Comparison of ENCODE assay signal across 26 cellular contexts in the genomic region with DNA sequence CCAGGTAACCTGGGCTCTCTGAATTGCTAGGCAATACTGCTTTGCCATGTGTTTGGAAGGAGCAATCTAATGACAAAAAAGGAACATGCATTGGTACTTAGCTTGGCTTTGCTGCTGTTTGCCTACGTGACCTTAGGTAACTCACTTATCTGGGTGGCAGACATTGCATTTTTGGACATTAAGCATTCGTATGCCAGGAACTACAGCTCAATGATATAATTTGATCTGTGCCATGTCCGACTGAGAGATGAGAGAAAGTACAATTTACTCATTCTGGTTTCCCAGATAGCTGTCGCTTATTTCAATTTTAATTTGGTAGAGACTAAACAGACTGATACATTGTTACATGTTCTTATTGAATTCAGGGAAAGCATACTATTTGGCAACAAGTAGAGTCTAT.
DNase-seq lines count a peak whose midpoint lies in the region; ATAC-seq, FAIRE-seq and TF ChIP-seq lines count a peak whose summit lies in the region.
"Had no signal": no experiment of that assay in that cellular context is flagged by ENCODE, and none has a peak within 500 bp of the region (broad histone marks: within the 10 kb centered on the region; RNA-seq: fewer than 3 reads in every experiment).

No MANE protein-coding gene starts in this region.

- H3K27me3 Mint-ChIP-seq in stimulated activated naive B cell treated with anti-CD40 and anti-IgM and Interleukin-4, amounts not matched to agents 10 μg/mL and 1 μg/mL and 100 μg/mL, for 72 hours, result peaks cover 10 to 15% of the 10 kb centered on the region in 2 donors

- H3K27me3 ChIP-seq in thyroid gland, result no peaks in the 10 kb centered on the region
- H3K27me3 ChIP-seq: BLaER1 had no signal

- no peak for TF ChIP-seq CTCF in thyroid gland (IDR thresholded peaks at IDR 0.05)

- TF ChIP-seq POLR2A in H54 (IDR thresholded peaks at IDR 0.05; ENCODE audit: low read depth, low read length), result no peak
- no peak for TF ChIP-seq POLR2A in thyroid gland (IDR thresholded peaks at IDR 0.05)

- H3K4me1 ChIP-seq in thyroid gland, result peaks cover 16 to 39% of the 10 kb centered on the region in 2 donors
- H3K4me1 ChIP-seq: BE2C had no signal

- ATAC-seq in SK-N-SH treated with all-trans-retinoic acid at 6 μM for 48 hours, result no peak; the same call in 2 of the 3 replicates
- no peak for ATAC-seq in stimulated activated naive B cell treated with anti-CD40 and anti-IgM and Interleukin-4, amounts not matched to agents 10 μg/mL and 1 μg/mL and 100 μg/mL, for 72 hours (replicated peaks)
- ATAC-seq: GM12878 had no signal

- no peaks in the 10 kb centered on the region for H3K36me3 ChIP-seq in thyroid gland
- H3K36me3 ChIP-seq: BE2C, BLaER1 had no signal

- no peak overlapping the region for H3K4me3 ChIP-seq in thyroid gland (replicated peaks in 1 of 3)
- H3K4me3 ChIP-seq: BLaER1, GM12878 had no signal

- H3K36me3 Mint-ChIP-seq in stimulated activated naive B cell treated with anti-CD40 and anti-IgM and Interleukin-4, amounts not matched to agents 10 μg/mL and 1 μg/mL and 100 μg/mL, for 72 hours, result no peaks in the 10 kb centered on the region
- H3K36me3 Mint-ChIP-seq: CD14-positive monocyte; CD4-positive, alpha-beta memory T cell; CD4-positive, CD25-positive, alpha-beta regulatory T cell; CD8-positive, alpha-beta memory T cell had no signal

- no peaks in the 10 kb centered on the region for H3K4me1 Mint-ChIP-seq in stimulated activated naive B cell treated with anti-CD40 and anti-IgM and Interleukin-4, amounts not matched to agents 10 μg/mL and 1 μg/mL and 100 μg/mL, for 72 hours
- H3K4me1 Mint-ChIP-seq: CD14-positive monocyte; CD4-positive, alpha-beta memory T cell; CD4-positive, CD25-positive, alpha-beta regulatory T cell; CD8-positive, alpha-beta memory T cell had no signal

- no peak overlapping the region for H3K27ac Mint-ChIP-seq in stimulated activated naive B cell treated with anti-CD40 and anti-IgM and Interleukin-4, amounts not matched to agents 10 μg/mL and 1 μg/mL and 100 μg/mL, for 72 hours
- H3K27ac Mint-ChIP-seq: CD14-positive monocyte; CD4-positive, alpha-beta memory T cell; CD8-positive, alpha-beta memory T cell had no signal

- H3K9me3 ChIP-seq in thyroid gland, result no peaks in the 10 kb centered on the region
- H3K9me3 ChIP-seq: BE2C, BLaER1 had no signal

- H3K9me3 Mint-ChIP-seq in stimulated activated naive B cell treated with anti-CD40 and anti-IgM and Interleukin-4, amounts not matched to agents 10 μg/mL and 1 μg/mL and 100 μg/mL, for 72 hours, result no peaks in the 10 kb centered on the region
- H3K9me3 Mint-ChIP-seq: CD4-positive, alpha-beta memory T cell; CD4-positive, CD25-positive, alpha-beta regulatory T cell; CD8-positive, alpha-beta memory T cell had no signal

- H3K27ac ChIP-seq in thyroid gland, result peak overlapping the region; percentile 54 to 75 (median 71)
- H3K27ac ChIP-seq: BLaER1 had no signal

- DNase-seq in H54 (ENCODE audit: insufficient read length, low spot score) (no peak), SK-N-DZ (ENCODE audit: low spot score) (peak; percentile 55), thyroid gland (no peak), UCSD-AML1 (lab: John Stamatoyannopoulos, UW; ENCODE audit: unreplicated experiment) (no peak), epidermal melanocyte (ENCODE audit: insufficient read length, low spot score) (no peak)
- no peak for DNase-seq in stimulated activated naive B cell treated with anti-CD40 and anti-IgM and Interleukin-4, amounts not matched to agents 10 μg/mL and 1 μg/mL and 100 μg/mL, for 72 hours
- DNase-seq: 8988T; ACHN; BE2C; CD4-positive, alpha-beta memory T cell; CD4-positive, CD25-positive, alpha-beta regulatory T cell; CD8-positive, alpha-beta memory T cell; COR-L47; DMS153; DMS53; DMS79; DND-41; EL; GDM1 had no signal

- 89 to 93% methylated on average over 4 of the region's 4 CpGs for WGBS in thyroid gland, 2 donors

- FAIRE-seq in H54 (lab: Jason Lieb, UNC), result peak; percentile 11
- FAIRE-seq: A204.1, GM12878, GM12892, GM19239 had no signal

- H3K4me3 Mint-ChIP-seq in stimulated activated naive B cell treated with anti-CD40 and anti-IgM and Interleukin-4, amounts not matched to agents 10 μg/mL and 1 μg/mL and 100 μg/mL, for 72 hours, result no peak overlapping the region
- H3K4me3 Mint-ChIP-seq: CD14-positive monocyte; CD4-positive, alpha-beta memory T cell; CD4-positive, CD25-positive, alpha-beta regulatory T cell; CD8-positive, alpha-beta memory T cell had no signal

- intact Hi-C loops in thyroid gland (cut with DNase I), result no loop called here

TF ChIP-seq in SK-N-SH treated with all-trans-retinoic acid at 6 μM for 48 hours, 23 proteins besides CTCF, POLR2A, EP300 and RAD21:
- TF ChIP-seq TOX (CRISPR knock-in tag; IDR thresholded peaks at IDR 0.05; ENCODE audit: borderline replicate concordance), result no peak
- TF ChIP-seq ZFP30 (CRISPR knock-in tag; IDR thresholded peaks at IDR 0.05), result no peak
- 0 out of 2 replicates have a peak, but pooled peaks have one; percentile 17 for TF ChIP-seq ISL1 (CRISPR knock-in tag; IDR thresholded peaks at IDR 0.05)
- TF ChIP-seq, protein P1, sequence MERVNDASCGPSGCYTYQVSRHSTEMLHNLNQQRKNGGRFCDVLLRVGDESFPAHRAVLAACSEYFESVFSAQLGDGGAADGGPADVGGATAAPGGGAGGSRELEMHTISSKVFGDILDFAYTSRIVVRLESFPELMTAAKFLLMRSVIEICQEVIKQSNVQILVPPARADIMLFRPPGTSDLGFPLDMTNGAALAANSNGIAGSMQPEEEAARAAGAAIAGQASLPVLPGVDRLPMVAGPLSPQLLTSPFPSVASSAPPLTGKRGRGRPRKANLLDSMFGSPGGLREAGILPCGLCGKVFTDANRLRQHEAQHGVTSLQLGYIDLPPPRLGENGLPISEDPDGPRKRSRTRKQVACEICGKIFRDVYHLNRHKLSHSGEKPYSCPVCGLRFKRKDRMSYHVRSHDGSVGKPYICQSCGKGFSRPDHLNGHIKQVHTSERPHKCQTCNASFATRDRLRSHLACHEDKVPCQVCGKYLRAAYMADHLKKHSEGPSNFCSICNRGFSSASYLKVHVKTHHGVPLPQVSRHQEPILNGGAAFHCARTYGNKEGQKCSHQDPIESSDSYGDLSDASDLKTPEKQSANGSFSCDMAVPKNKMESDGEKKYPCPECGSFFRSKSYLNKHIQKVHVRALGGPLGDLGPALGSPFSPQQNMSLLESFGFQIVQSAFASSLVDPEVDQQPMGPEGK (CRISPR knock-in tag; IDR thresholded peaks at IDR 0.05; ENCODE audit: borderline replicate concordance), result no peak
- TF ChIP-seq ESRRG (CRISPR knock-in tag; IDR thresholded peaks at IDR 0.05), result no peak
- no peak for TF ChIP-seq CSDC2 (CRISPR knock-in tag; IDR thresholded peaks at IDR 0.05)
- no peak for TF ChIP-seq TCF4 (CRISPR knock-in tag; IDR thresholded peaks at IDR 0.05; ENCODE audit: borderline replicate concordance)
- TF ChIP-seq ZC3H10 (CRISPR knock-in tag; IDR thresholded peaks at IDR 0.05), result peak; percentile 49; the same call in 1 of the 2 replicates
- TF ChIP-seq PPARA (CRISPR knock-in tag; IDR thresholded peaks at IDR 0.05; ENCODE audit: borderline replicate concordance), result no peak
